ENCODE assay signal across 35 cellular contexts in the genomic region with DNA sequence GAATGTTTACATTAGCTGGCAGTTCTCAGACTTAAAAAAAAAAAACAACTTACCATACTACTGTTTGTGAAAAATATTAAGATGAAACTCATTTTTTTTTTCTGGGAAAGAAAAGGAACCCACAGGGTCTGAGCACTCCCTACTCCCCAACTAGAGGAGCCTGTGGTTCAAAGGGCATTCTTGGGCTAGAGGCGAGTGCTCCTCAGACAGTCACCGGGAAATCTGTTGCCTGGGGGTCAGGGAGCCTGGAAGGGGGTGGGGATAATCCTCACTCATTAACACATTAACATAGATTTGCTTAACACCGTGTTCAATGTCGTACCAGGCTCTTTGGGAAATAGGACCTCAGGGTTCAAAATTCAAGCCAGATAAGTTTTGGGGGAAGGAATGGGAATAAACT.
"Had no signal": no experiment of that assay in that cellular context is flagged by ENCODE, and none has a peak within 500 bp of the region (broad histone marks: within the 10 kb centered on the region; RNA-seq: fewer than 3 reads in every experiment).

No MANE protein-coding gene starts in this region.

- H3K4me2 ChIP-seq: KMS-11 had no signal

- H3K4me3 ChIP-seq: MG63 had no signal

- H3K9ac ChIP-seq: KMS-11 had no signal

- H3K9me3 ChIP-seq: MG63 had no signal

- DNase-seq: Karpas-422, Kasumi-1, MG63, MM.1S, MV-4-11, NCI-H1048, NCI-H1092, NCI-H1092 treated with DMSO at 0.1 percent for 48 hours, NCI-H1105, NCI-H1105 treated with DMSO at 0.1 percent for 48 hours, NCI-H1417, NCI-H1417 treated with DMSO at 0.1 percent for 48 hours, NCI-H1436, NCI-H1436 treated with DMSO at 0.1 percent for 48 hours, NCI-H146, NCI-H1694, NCI-H1694 treated with DMSO at 0.1 percent for 48 hours, NCI-H187, NCI-H187 treated with DMSO at 0.1 percent for 48 hours, NCI-H1930, NCI-H2029, NCI-H2029 treated with DMSO at 0.1 percent for 48 hours, NCI-H2081, NCI-H2081 treated with DMSO at 0.1 percent for 48 hours, NCI-H2107, NCI-H2171, NCI-H2171 treated with DMSO at 0.1 percent for 48 hours, NCI-H2227 treated with DMSO at 0.1 percent for 48 hours, NCI-H226, NCI-H345, NCI-H446, NCI-H446 treated with DMSO at 0.1 percent for 48 hours, NCI-H510A, NCI-H510A treated with DMSO at 0.1 percent for 48 hours had no signal

- H3K27me3 ChIP-seq: MG63 had no signal

- H3K27ac ChIP-seq: KMS-11 had no signal
